ENCODE assay signal across 28 cellular contexts in genomic region chr13:76630629-76631028, GRCh38.
"Had no signal": no experiment of that assay in that cellular context is flagged by ENCODE, and none has a peak within 500 bp of the region (broad histone marks: within the 10 kb centered on the region; RNA-seq: fewer than 3 reads in every experiment).

No MANE protein-coding gene starts in this region.

- DNase-seq: activated CD4-positive, alpha-beta memory T cell treated with anti-CD3 and anti-CD28 coated beads for 36 hours; activated CD4-positive, alpha-beta T cell treated with anti-CD3 and anti-CD28 coated beads for 36 hours; activated CD4-positive, alpha-beta T cell treated with anti-CD3 and anti-CD28 coated beads, Interleukin-2, amount 10 ng/mL, durations not matched to agents 24 days and 14 days; activated CD4-positive, CD25-positive, alpha-beta regulatory T cell; activated CD4-positive, CD25-positive, alpha-beta regulatory T cell treated with anti-CD3 and anti-CD28 coated beads, Interleukin-2, amount 50 U/mL, for 72 hours; activated CD8-positive, alpha-beta memory T cell treated with anti-CD3 and anti-CD28 coated beads, Interleukin-2, amount 10 ng/mL, durations not matched to agents 7 days and 5 days; activated CD8-positive, alpha-beta memory T cell treated with anti-CD3 and anti-CD28 coated beads, Interleukin-2, amount 50 U/mL, for 4 hours; activated CD8-positive, alpha-beta T cell treated with anti-CD3 and anti-CD28 coated beads, Interleukin-2, amount 10 ng/mL, durations not matched to agents 7 days and 5 days; activated effector memory CD4-positive, alpha-beta T cell treated with anti-CD3 and anti-CD28 coated beads, Interleukin-2, amount 50 U/mL, for 16 hours; activated naive CD4-positive, alpha-beta T cell treated with anti-CD3 and anti-CD28 coated beads for 36 hours; activated naive CD8-positive, alpha-beta T cell treated with anti-CD3 and anti-CD28 coated beads for 36 hours; activated naive CD8-positive, alpha-beta T cell treated with anti-CD3 and anti-CD28 coated beads, Interleukin-2, amount 50 U/mL, for 24 hours; activated T-cell treated with anti-CD3 and anti-CD28 coated beads, Interleukin-2, amount 50 U/mL, for 1 hour; activated T-cell treated with anti-CD3 and anti-CD28 coated beads, Interleukin-2, amount 50 U/mL, for 48 hours; adrenal gland; amygdala; aorta; body of pancreas; caudate nucleus; colonic mucosa; dorsolateral prefrontal cortex; effector memory CD4-positive, alpha-beta T cell; endodermal cell; gastrocnemius medialis; glutamatergic neuron; heart left ventricle; T-helper 2 cell had no signal

- ATAC-seq: activated CD4-positive, alpha-beta T cell treated with anti-CD3 and anti-CD28 coated beads for 36 hours; activated CD8-positive, alpha-beta memory T cell treated with anti-CD3 and anti-CD28 coated beads, Interleukin-2, amount 10 ng/mL, durations not matched to agents 7 days and 5 days; activated CD8-positive, alpha-beta T cell treated with anti-CD3 and anti-CD28 coated beads, Interleukin-2, amount 10 ng/mL, durations not matched to agents 7 days and 5 days; activated naive CD8-positive, alpha-beta T cell treated with anti-CD3 and anti-CD28 coated beads, Interleukin-2, amount 50 U/mL, for 24 hours; body of pancreas; esophagus mucosa; gastrocnemius medialis; heart left ventricle had no signal
